Comparison of ENCODE assay signal across 15 cellular contexts in genomic region chrX:126065901-126066660, GRCh38.
"Had no signal": no experiment of that assay in that cellular context is flagged by ENCODE, and none has a peak within 500 bp of the region (broad histone marks: within the 10 kb centered on the region; RNA-seq: fewer than 3 reads in every experiment).

No MANE protein-coding gene starts in this region.

- ATAC-seq: effector memory CD8-positive, alpha-beta T cell; gastrocnemius medialis; left cardiac atrium; mucosa of descending colon; naive thymus-derived CD8-positive, alpha-beta T cell had no signal

- DNase-seq: effector memory CD8-positive, alpha-beta T cell; gastrocnemius medialis; glutamatergic neuron; left ventricle myocardium inferior; naive thymus-derived CD8-positive, alpha-beta T cell; stimulated activated CD4-positive, alpha-beta T cell treated with anti-CD3 and anti-CD28 coated beads, Interleukin-2, amount 100 ng/mL, for 48 hours; stimulated activated naive CD4-positive, alpha-beta T cell treated with Interleukin-2 at 50 U/mL for 16 hours; trophoblast cell had no signal

- H3K4me3 ChIP-seq: esophagus muscularis mucosa, gastrocnemius medialis, left ventricle myocardium inferior, mucosa of descending colon, prostate gland, smooth muscle cell had no signal

- H3K9me3 ChIP-seq: esophagus muscularis mucosa, gastrocnemius medialis, left ventricle myocardium inferior, prostate gland had no signal

- H3K36me3 Mint-ChIP-seq: naive thymus-derived CD8-positive, alpha-beta T cell had no signal

- H3K4me1 ChIP-seq: esophagus muscularis mucosa, gastrocnemius medialis, left ventricle myocardium inferior, prostate gland had no signal

- H3K27me3 Mint-ChIP-seq: dendritic cell treated with granulocyte-macrophage colony-stimulating factor and Interleukin-4, amounts not matched to agents 40 ng/mL and 50 ng/mL, for 4 days; effector memory CD8-positive, alpha-beta T cell; naive thymus-derived CD8-positive, alpha-beta T cell had no signal

- H3K36me3 ChIP-seq: esophagus muscularis mucosa, gastrocnemius medialis, left ventricle myocardium inferior, prostate gland had no signal

- H3K4me2 ChIP-seq: smooth muscle cell had no signal

- H3K4me3 Mint-ChIP-seq: dendritic cell treated with granulocyte-macrophage colony-stimulating factor and Interleukin-4, amounts not matched to agents 40 ng/mL and 50 ng/mL, for 4 days; effector memory CD8-positive, alpha-beta T cell; naive thymus-derived CD8-positive, alpha-beta T cell had no signal

- H3K27ac Mint-ChIP-seq: dendritic cell treated with granulocyte-macrophage colony-stimulating factor and Interleukin-4, amounts not matched to agents 40 ng/mL and 50 ng/mL, for 4 days; effector memory CD8-positive, alpha-beta T cell; naive thymus-derived CD8-positive, alpha-beta T cell had no signal

- H3K27me3 ChIP-seq: esophagus muscularis mucosa, gastrocnemius medialis had no signal

- H3K4me1 Mint-ChIP-seq: naive thymus-derived CD8-positive, alpha-beta T cell had no signal

- H3K27ac ChIP-seq: epithelial cell of prostate, esophagus muscularis mucosa, gastrocnemius medialis, left ventricle myocardium inferior, prostate gland had no signal
